10 cellular contexts compared by ENCODE assay signal in the genomic region with DNA sequence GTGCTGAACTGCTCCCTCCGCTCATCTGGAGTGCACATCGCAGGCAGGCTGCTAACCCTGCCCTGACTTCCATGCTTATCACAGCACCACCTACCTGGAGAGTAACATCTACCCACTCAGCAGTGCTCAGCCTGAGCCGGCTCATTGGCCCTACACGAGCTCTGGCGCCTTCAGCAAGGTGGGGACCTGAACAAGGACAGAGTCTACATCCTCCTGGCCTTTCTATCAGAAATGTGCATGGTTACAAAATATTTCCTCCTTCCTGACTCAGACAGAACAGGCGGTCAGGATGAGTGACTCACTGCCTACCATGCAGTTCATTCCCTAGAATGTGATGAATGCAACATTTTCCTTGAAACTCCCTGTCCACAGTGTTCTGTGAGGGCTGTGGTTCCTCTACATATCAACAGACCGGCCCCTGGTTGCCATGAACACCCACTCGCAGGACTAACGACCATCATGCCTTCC. TPM values are rescaled to one million over a fixed set of nuclear protein-coding genes. Genes with fewer than 3 reads are reported as not detected.
A peak's percentile ranks its signal among the peaks of the same experiment; 100 is the strongest.
DNase-seq lines count a peak whose midpoint lies in the region; ATAC-seq, FAIRE-seq and TF ChIP-seq lines count a peak whose summit lies in the region.
"Had no signal": no experiment of that assay in that cellular context is flagged by ENCODE, and none has a peak within 500 bp of the region (broad histone marks: within the 10 kb centered on the region; RNA-seq: fewer than 3 reads in every experiment).

No MANE protein-coding gene starts in this region.

- FAIRE-seq in A549 (lab: Jason Lieb, UNC): peak; percentile 86
- FAIRE-seq: G401.6 had no signal

- peak overlapping the region; percentile 72 to 82 for H3K27ac ChIP-seq in A549
- peak overlapping the region; percentile 68 for H3K27ac ChIP-seq in mesenchymal stem cell (ENCODE audit: low read length, poor library complexity, severe bottlenecking)

- in situ Hi-C loops in KBM-7 (cut with MboI; ENCODE audit: low pct_unique_long_range_greater_than_20kb, low sequenced_read_pairs): no loop called here

- H3K18ac ChIP-seq in mesenchymal stem cell (ENCODE audit: low read depth in 1 of 2, low read length in 2 of 2): peak overlapping the region; percentile 55 to 85

- H3K4me2 ChIP-seq in A549 (peak overlapping the region; percentile 69), mesenchymal stem cell (ENCODE audit: low read length, poor library complexity, severe bottlenecking) (no peak overlapping the region)

- H3K9ac ChIP-seq in mesenchymal stem cell (ENCODE audit: low read length): peak overlapping the region; percentile 79

- no peak overlapping the region for H3K4me3 ChIP-seq in A549
- no peak overlapping the region for H3K4me3 ChIP-seq in cardiac fibroblast (replicated peaks in 1 of 2; ENCODE audit: low read depth in 2 of 2, low read length in 2 of 2)
- peak overlapping the region in 1 of 2 experiments; percentile 21 for H3K4me3 ChIP-seq in mesenchymal stem cell (ENCODE audit: insufficient read depth in 1 of 2, low read depth in 1 of 2, low read length in 2 of 2)

- peak overlapping the region in 1 of 2 experiments; percentile 22 for H3K4ac ChIP-seq in mesenchymal stem cell (ENCODE audit: low read depth in 1 of 2, low read length in 2 of 2)

- peak overlapping the region; percentile 79 to 81 for H2BK12ac ChIP-seq in mesenchymal stem cell (ENCODE audit: low read length in 2 of 2)

- no peak overlapping the region for H2AFZ ChIP-seq in mesenchymal stem cell (ENCODE audit: low read depth, low read length)

- peaks cover 0 to 27% of the 10 kb centered on the region in 2 experiments for H3K36me3 ChIP-seq in mesenchymal stem cell (ENCODE audit: control insufficient read depth in 1 of 2, insufficient read depth in 2 of 2, low read depth in 1 of 2, low read length in 2 of 2)

- WGBS in A549 (ENCODE audit: missing lambda C conversion rate): 28% methylated on average over 9 of the region's 9 CpGs
- WGBS in mesenchymal stem cell: 46% methylated on average over 6 of the region's 9 CpGs

- H3K9me3 ChIP-seq in A549: no peaks in the 10 kb centered on the region
- no peaks in the 10 kb centered on the region for H3K9me3 ChIP-seq in mesenchymal stem cell (ENCODE audit: control insufficient read depth, low read length)

- CTCF ChIA-PET in A549 (lab: Yijun Ruan, JAX): interaction anchor here (3.6 to 5.4 kb wide), 2 partner anchors 10 to 29 kb away, joined by 28 read pairs; no protein-coding TSS in a partner anchor

- H3K23ac ChIP-seq in mesenchymal stem cell (ENCODE audit: low read length in 2 of 2): no peak overlapping the region

- no peak overlapping the region for H2BK5ac ChIP-seq in mesenchymal stem cell (ENCODE audit: low read depth, low read length, poor library complexity, severe bottlenecking)

- H3K79me1 ChIP-seq in mesenchymal stem cell (replicated peaks; ENCODE audit: low read length, poor library complexity, severe bottlenecking): no peaks in the 10 kb centered on the region

- H3K14ac ChIP-seq in mesenchymal stem cell (ENCODE audit: low read length in 2 of 2): peak overlapping the region in 1 of 2 experiments; percentile 53

- POLR2A ChIA-PET in A549 (lab: Yijun Ruan, JAX): no interaction called here

- peak overlapping the region; percentile 55 for H2BK15ac ChIP-seq in mesenchymal stem cell (ENCODE audit: low read depth, poor library complexity, severe bottlenecking)

- peak overlapping the region; percentile 66 for H4K8ac ChIP-seq in mesenchymal stem cell (ENCODE audit: low read length)

- H3K4me1 ChIP-seq in A549 (peaks cover 34% of the 10 kb centered on the region), mesenchymal stem cell (ENCODE audit: control insufficient read depth, insufficient read depth, low read depth, low read length) (peaks cover 19% of the 10 kb centered on the region)

- DNase-seq in A549 (ENCODE audit: low read depth in 1 of 2, low spot score in 1 of 2) (peak; percentile 68 to 75), KBM-7 (peak; percentile 47), cardiac fibroblast (ENCODE audit: low read depth in 2 of 2) (peak; percentile 95), mesenchymal stem cell (peak; percentile 96), NCI-H1048 (lab: John Stamatoyannopoulos, UW) (no peak)
- DNase-seq in activated CD8-positive, alpha-beta memory T cell treated with anti-CD3 and anti-CD28 coated beads, Interleukin-2, amount 50 U/mL, for 4 hours: no peak
- DNase-seq: activated naive CD4-positive, alpha-beta T cell treated with anti-CD3 and anti-CD28 coated beads, Interleukin-2, amount 10 ng/mL, durations not matched to agents 7 days and 5 days had no signal

- no peak for TF ChIP-seq RAD21 in A549 (conservative IDR thresholded peaks at IDR 0.05 in 1 of 2, IDR thresholded peaks at IDR 0.05 in 1 of 2)

- TF ChIP-seq EP300 in A549 (IDR thresholded peaks at IDR 0.05): no peak

- TF ChIP-seq CTCF in A549 (IDR thresholded peaks at IDR 0.05): no peak
- no peak for TF ChIP-seq CTCF in cardiac fibroblast (IDR thresholded peaks at IDR 0.05; ENCODE audit: low read depth, low read length)

- no peak for TF ChIP-seq POLR2A in A549 (IDR thresholded peaks at IDR 0.05; ENCODE audit: low read length)

- peak overlapping the region; percentile 79 for H2AK5ac ChIP-seq in mesenchymal stem cell (ENCODE audit: low read length, severe bottlenecking)

- peak; percentile 75 to 89 for ATAC-seq in A549
- ATAC-seq in HG02571 (IDR thresholded peaks at IDR 0.05; ENCODE audit: unreplicated experiment): no peak
- no peak for ATAC-seq in GM21786 (IDR thresholded peaks at IDR 0.05; ENCODE audit: unreplicated experiment)

- no peaks in the 10 kb centered on the region for H3K27me3 ChIP-seq in mesenchymal stem cell (ENCODE audit: control insufficient read depth in 1 of 2, insufficient read depth in 1 of 2, low read length in 2 of 2)

- H4K91ac ChIP-seq in mesenchymal stem cell (ENCODE audit: low read length): peak overlapping the region; percentile 65

- peak overlapping the region; percentile 76 for H2BK120ac ChIP-seq in mesenchymal stem cell (ENCODE audit: low read depth, low read length)

TF ChIP-seq in A549, 52 proteins besides CTCF, POLR2A, EP300 and RAD21 (continues in another document):
- TF ChIP-seq RNF2 (IDR thresholded peaks at IDR 0.05; ENCODE audit: borderline replicate concordance, low read depth): no peak
- TF ChIP-seq HOXA7 (CRISPR knock-in tag; IDR thresholded peaks at IDR 0.05): no peak
- TF ChIP-seq BHLHE40 (IDR thresholded peaks at IDR 0.05; ENCODE audit: low read depth, low read length): no peak
- no peak for TF ChIP-seq EHMT2 (IDR thresholded peaks at IDR 0.05; ENCODE audit: low read depth)
- TF ChIP-seq, protein P1, sequence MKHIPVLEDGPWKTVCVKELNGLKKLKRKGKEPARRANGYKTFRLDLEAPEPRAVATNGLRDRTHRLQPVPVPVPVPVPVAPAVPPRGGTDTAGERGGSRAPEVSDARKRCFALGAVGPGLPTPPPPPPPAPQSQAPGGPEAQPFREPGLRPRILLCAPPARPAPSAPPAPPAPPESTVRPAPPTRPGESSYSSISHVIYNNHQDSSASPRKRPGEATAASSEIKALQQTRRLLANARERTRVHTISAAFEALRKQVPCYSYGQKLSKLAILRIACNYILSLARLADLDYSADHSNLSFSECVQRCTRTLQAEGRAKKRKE (CRISPR knock-in tag; IDR thresholded peaks at IDR 0.05; ENCODE audit: low read depth): no peak
- TF ChIP-seq ESRRA (IDR thresholded peaks at IDR 0.05; ENCODE audit: borderline replicate concordance, low read length): no peak
- TF ChIP-seq MAFK (IDR thresholded peaks at IDR 0.05; ENCODE audit: partially characterized antibody): peak; percentile 76
- no peak for TF ChIP-seq GATA3 (IDR thresholded peaks at IDR 0.05; ENCODE audit: borderline replicate concordance)
- TF ChIP-seq KDM5A (IDR thresholded peaks at IDR 0.05): no peak
- no peak for TF ChIP-seq HDAC2 (IDR thresholded peaks at IDR 0.05)
- peak; percentile 43; the same call in 1 of the 2 replicates for TF ChIP-seq JUNB (IDR thresholded peaks at IDR 0.05)
- no peak for TF ChIP-seq FOXS1 (CRISPR knock-in tag; IDR thresholded peaks at IDR 0.05)
- no peak for TF ChIP-seq ZFP36 (IDR thresholded peaks at IDR 0.05; ENCODE audit: borderline replicate concordance, partially characterized antibody)
- no peak for TF ChIP-seq ZC3H11A (IDR thresholded peaks at IDR 0.05)
- no peak for TF ChIP-seq NFE2L2 (conservative IDR thresholded peaks at IDR 0.05; ENCODE audit: low read length)
- TF ChIP-seq, protein P2, sequence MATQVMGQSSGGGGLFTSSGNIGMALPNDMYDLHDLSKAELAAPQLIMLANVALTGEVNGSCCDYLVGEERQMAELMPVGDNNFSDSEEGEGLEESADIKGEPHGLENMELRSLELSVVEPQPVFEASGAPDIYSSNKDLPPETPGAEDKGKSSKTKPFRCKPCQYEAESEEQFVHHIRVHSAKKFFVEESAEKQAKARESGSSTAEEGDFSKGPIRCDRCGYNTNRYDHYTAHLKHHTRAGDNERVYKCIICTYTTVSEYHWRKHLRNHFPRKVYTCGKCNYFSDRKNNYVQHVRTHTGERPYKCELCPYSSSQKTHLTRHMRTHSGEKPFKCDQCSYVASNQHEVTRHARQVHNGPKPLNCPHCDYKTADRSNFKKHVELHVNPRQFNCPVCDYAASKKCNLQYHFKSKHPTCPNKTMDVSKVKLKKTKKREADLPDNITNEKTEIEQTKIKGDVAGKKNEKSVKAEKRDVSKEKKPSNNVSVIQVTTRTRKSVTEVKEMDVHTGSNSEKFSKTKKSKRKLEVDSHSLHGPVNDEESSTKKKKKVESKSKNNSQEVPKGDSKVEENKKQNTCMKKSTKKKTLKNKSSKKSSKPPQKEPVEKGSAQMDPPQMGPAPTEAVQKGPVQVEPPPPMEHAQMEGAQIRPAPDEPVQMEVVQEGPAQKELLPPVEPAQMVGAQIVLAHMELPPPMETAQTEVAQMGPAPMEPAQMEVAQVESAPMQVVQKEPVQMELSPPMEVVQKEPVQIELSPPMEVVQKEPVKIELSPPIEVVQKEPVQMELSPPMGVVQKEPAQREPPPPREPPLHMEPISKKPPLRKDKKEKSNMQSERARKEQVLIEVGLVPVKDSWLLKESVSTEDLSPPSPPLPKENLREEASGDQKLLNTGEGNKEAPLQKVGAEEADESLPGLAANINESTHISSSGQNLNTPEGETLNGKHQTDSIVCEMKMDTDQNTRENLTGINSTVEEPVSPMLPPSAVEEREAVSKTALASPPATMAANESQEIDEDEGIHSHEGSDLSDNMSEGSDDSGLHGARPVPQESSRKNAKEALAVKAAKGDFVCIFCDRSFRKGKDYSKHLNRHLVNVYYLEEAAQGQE (IDR thresholded peaks at IDR 0.05): no peak
- TF ChIP-seq ZNF302 (CRISPR knock-in tag; IDR thresholded peaks at IDR 0.05): no peak
- TF ChIP-seq RCOR1 (IDR thresholded peaks at IDR 0.05; ENCODE audit: low read depth, low read length): no peak

RNA-seq across cellular contexts. Expression of gene C11orf58, which starts 53.1 kb away (rescaled TPM):
- polyA plus RNA-seq in A549 (2011; rRNA removed) (144 and 342 TPM in 2 replicates), A549 (2017; fragmentation: RNase III; extraction: RNeasy Plus Mini Kit Qiagen cat#74134 plus additional on column Dnase treatment) (417 to 467 TPM (median 456 TPM) in 3 replicates)
- polyA plus RNA-seq in A549 (2012; cell fraction: cytosol; rRNA removed): 119 and 182 TPM in 2 replicates
- polyA plus RNA-seq in A549 (2012; cell fraction: nucleus; rRNA removed): 24.9 and 41.3 TPM in 2 replicates
- polyA minus RNA-seq in A549 (2011; rRNA and poly(A)+ RNA removed): 84.6 and 109 TPM in 2 replicates
- polyA plus RNA-seq in mesenchymal stem cell (2013, experiment 1 of 2): 134 TPM
- 133 TPM for polyA plus RNA-seq in mesenchymal stem cell (2013, experiment 2 of 2)

Comparison
In these comparisons a context has a peak if more than half of its experiments do, and no peak if none do; other contexts are left out.
1. ATAC-seq: peak in A549 (2 of 2); none in HG02571 (single experiment) and GM21786 (single experiment).
2. DNase-seq: peak in A549 (2 of 2), KBM-7 (single experiment), cardiac fibroblast (2 of 2) and mesenchymal stem cell (single experiment); none in activated CD8-positive, alpha-beta memory T cell treated with anti-CD3 and anti-CD28 coated beads, Interleukin-2, amount 50 U/mL, for 4 hours (single experiment) and NCI-H1048 (single experiment).